Comparison of ENCODE assay signal across 1 cellular context in genomic region chr14:104158827-104159798, GRCh38.
A peak's percentile ranks its signal among the peaks of the same experiment; 100 is the strongest.
TF ChIP-seq lines count a peak whose summit lies in the region.

No MANE protein-coding gene starts in this region.

TF ChIP-seq in K562, 482 proteins besides CTCF, POLR2A, EP300 and RAD21 (continued from another document):
- no peak for TF ChIP-seq CEBPZ (IDR thresholded peaks at IDR 0.05; ENCODE audit: borderline replicate concordance, low read depth, low read length)
- no peak for TF ChIP-seq MCM3 (IDR thresholded peaks at IDR 0.05)
- 0 out of 2 replicates have a peak, but pooled peaks have one; percentile 45 for TF ChIP-seq ZNF766 (CRISPR knock-in tag; conservative IDR thresholded peaks at IDR 0.05)
- TF ChIP-seq NRF1 (conservative IDR thresholded peaks at IDR 0.05 in 1 of 2, IDR thresholded peaks at IDR 0.05 in 1 of 2) = peak; percentile 15 to 44; a peak in 3 of 4 replicates
- peak; percentile 74 for TF ChIP-seq RNF2 (IDR thresholded peaks at IDR 0.05)
- TF ChIP-seq STAT6 (CRISPR knock-in tag; IDR thresholded peaks at IDR 0.05) = no peak
- no peak for TF ChIP-seq ATF1 (CRISPR knock-in tag; IDR thresholded peaks at IDR 0.05)
- TF ChIP-seq ATF1 (tag; IDR thresholded peaks at IDR 0.05) = peak; percentile 83
- peak; percentile 95 for TF ChIP-seq NFIC (IDR thresholded peaks at IDR 0.05)
- TF ChIP-seq RAD51 (IDR thresholded peaks at IDR 0.05; ENCODE audit: borderline replicate concordance, low read depth) = peak; percentile 81
- no peak for TF ChIP-seq ZNF253 (CRISPR knock-in tag; conservative IDR thresholded peaks at IDR 0.05)
